8 cellular contexts compared by ENCODE assay signal in the genomic region with DNA sequence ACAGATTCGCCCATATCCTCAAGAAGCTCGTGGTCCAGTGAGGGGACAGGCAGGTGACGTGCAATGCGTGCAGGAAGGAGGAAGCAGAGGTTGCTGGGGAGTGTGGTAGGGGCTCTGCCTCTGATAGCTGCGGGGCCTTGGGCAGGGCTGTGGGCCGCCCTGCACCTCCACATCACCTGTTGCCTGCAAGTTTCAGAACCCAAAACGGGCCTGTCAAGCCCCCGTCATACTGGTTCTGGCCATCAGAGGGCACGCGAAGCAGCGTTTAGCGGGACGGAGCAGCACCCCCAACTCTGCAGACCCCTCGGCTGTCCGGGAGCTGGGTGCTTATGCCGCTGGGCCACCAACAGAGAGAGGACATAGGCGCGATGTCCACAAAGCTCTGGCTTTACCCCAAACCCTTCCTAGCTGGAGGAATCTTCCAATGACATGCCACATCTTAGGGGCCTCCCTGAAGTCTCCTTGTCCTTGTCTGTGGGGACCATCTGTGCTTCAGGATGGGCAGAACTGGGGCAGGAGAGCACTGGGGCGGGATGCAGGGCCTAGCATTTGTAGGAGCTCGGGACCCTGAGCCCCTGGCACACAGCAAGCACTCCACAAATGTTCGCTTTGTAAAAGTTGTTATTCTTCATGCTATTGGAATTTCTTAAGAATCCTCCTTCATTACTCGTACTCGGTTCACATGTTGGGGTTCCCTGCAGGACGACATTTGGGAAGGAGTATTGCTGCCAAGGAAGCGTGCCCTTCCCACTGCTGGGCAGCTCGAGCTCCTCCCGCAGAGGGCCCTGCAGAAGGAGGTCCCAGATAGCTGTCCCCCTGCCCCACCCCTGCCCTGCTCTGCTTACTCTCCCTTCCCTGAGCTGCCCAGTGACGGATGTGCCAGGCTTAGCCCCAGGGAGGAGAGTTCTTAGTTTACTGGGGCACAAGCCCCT.
DNase-seq lines count a peak whose midpoint lies in the region; ATAC-seq and TF ChIP-seq lines count a peak whose summit lies in the region.

No MANE protein-coding gene starts in this region.

- H3K4me1 Mint-ChIP-seq in CD4-positive, alpha-beta T cell (ENCODE audit: low read depth) = no peaks in the 10 kb centered on the region
- H3K4me1 Mint-ChIP-seq in chondrocyte (ENCODE audit: low read depth) = no peaks in the 10 kb centered on the region
- H3K4me1 Mint-ChIP-seq in naive thymus-derived CD8-positive, alpha-beta T cell = peaks cover 0 to 5% (median 2%) of the 10 kb centered on the region in 4 donors

- H3K36me3 ChIP-seq in Panc1 (ENCODE audit: control insufficient read depth, insufficient read depth, low read length) = no peaks in the 10 kb centered on the region

- H3K27ac Mint-ChIP-seq in CD4-positive, alpha-beta T cell = no peak overlapping the region
- H3K27ac Mint-ChIP-seq in chondrocyte (ENCODE audit: unreplicated experiment) = no peak overlapping the region
- peak overlapping the region in 1 of 10 donors; percentile 61 for H3K27ac Mint-ChIP-seq in naive thymus-derived CD8-positive, alpha-beta T cell

- BruUV-seq in Panc1 (replicated peaks; lab: Mats Ljungman, UMichigan) = no TSS peak

- no peaks in the 10 kb centered on the region for H3K27me3 ChIP-seq in CD4-positive, alpha-beta T cell (ENCODE audit: control insufficient read depth, insufficient read depth, low read length)
- no peaks in the 10 kb centered on the region for H3K27me3 ChIP-seq in Panc1 (ENCODE audit: control insufficient read depth, insufficient read depth, low read length)

- DNase-seq in CD4-positive, alpha-beta T cell = peak in 8 of 10 experiments; percentile 4 to 41 (median 16)
- no peak for DNase-seq in Panc1 (ENCODE audit: low read depth, low spot score)
- DNase-seq in chondrocyte (ENCODE audit: low spot score) = no peak
- DNase-seq in naive thymus-derived CD8-positive, alpha-beta T cell = peak in 6 of 10 donors; percentile 5 to 25 (median 20)
- no peak for DNase-seq in NCI-H748 treated with DMSO at 0.1 percent for 48 hours (lab: John Stamatoyannopoulos, UW)

- H3K9me3 ChIP-seq in CD4-positive, alpha-beta T cell (ENCODE audit: control insufficient read depth, low read length) = no peaks in the 10 kb centered on the region
- no peaks in the 10 kb centered on the region for H3K9me3 ChIP-seq in Panc1 (ENCODE audit: control insufficient read depth, insufficient read depth, low read depth, low read length)

- H3K9me3 Mint-ChIP-seq in CD4-positive, alpha-beta T cell = no peaks in the 10 kb centered on the region
- H3K9me3 Mint-ChIP-seq in chondrocyte (ENCODE audit: low read depth) = no peaks in the 10 kb centered on the region
- H3K9me3 Mint-ChIP-seq in naive thymus-derived CD8-positive, alpha-beta T cell = no peaks in the 10 kb centered on the region

- CTCF ChIA-PET in CD4-positive, alpha-beta T cell (lab: Charles Lee) = interaction anchor here (0.6 to 0.7 kb wide), 2 partner anchors 45 to 75 kb away, joined by 3 read pairs; no protein-coding TSS in a partner anchor
- CTCF ChIA-PET in Panc1 (lab: Charles Lee) = interaction anchor here (0.5 to 0.8 kb wide), 2 partner anchors 9 to 53 kb away, joined by 5 to 6 read pairs; no protein-coding TSS in a partner anchor

- H3K4me3 ChIP-seq in Panc1 (ENCODE audit: low read depth in 2 of 2, low read length in 2 of 2) = no peak overlapping the region

- intact Hi-C loops in CD4-positive, alpha-beta T cell (cut with DNase I, micrococcal nuclease) = no loop called here
- intact Hi-C loops in Panc1 (cut with micrococcal nuclease; ENCODE audit: unreplicated experiment) = no loop called here

- H3K4me1 ChIP-seq in Panc1 (ENCODE audit: control insufficient read depth, insufficient read depth, low read length) = no peaks in the 10 kb centered on the region

- H3K27me3 Mint-ChIP-seq in CD4-positive, alpha-beta T cell = peaks cover 19% of the 10 kb centered on the region
- peaks cover 34% of the 10 kb centered on the region for H3K27me3 Mint-ChIP-seq in chondrocyte (ENCODE audit: low read depth)
- peaks cover 3 to 25% (median 11%) of the 10 kb centered on the region in 5 donors for H3K27me3 Mint-ChIP-seq in naive thymus-derived CD8-positive, alpha-beta T cell

- no peak overlapping the region for H3K27ac ChIP-seq in CD4-positive, alpha-beta T cell (ENCODE audit: low read depth, low read length)
- no peak overlapping the region for H3K27ac ChIP-seq in Panc1 (ENCODE audit: low read length)

- in situ Hi-C loops in Panc1 (cut with HindIII; ENCODE audit: low pct_unique_long_range_greater_than_20kb, low sequenced_read_pairs) = no loop called here

- no peaks in the 10 kb centered on the region for H3K36me3 Mint-ChIP-seq in CD4-positive, alpha-beta T cell (ENCODE audit: low read depth)
- no peaks in the 10 kb centered on the region for H3K36me3 Mint-ChIP-seq in chondrocyte (ENCODE audit: low read depth)
- H3K36me3 Mint-ChIP-seq in naive thymus-derived CD8-positive, alpha-beta T cell = no peaks in the 10 kb centered on the region

- TF ChIP-seq CTCF in CD4-positive, alpha-beta T cell (IDR thresholded peaks at IDR 0.05) = peak; percentile 40
- TF ChIP-seq CTCF in Panc1 (IDR thresholded peaks at IDR 0.05) = peak; percentile 66
- TF ChIP-seq CTCF in chondrocyte (IDR thresholded peaks at IDR 0.05) = peak; percentile 77

- no peak overlapping the region for H3K4me3 Mint-ChIP-seq in CD4-positive, alpha-beta T cell
- H3K4me3 Mint-ChIP-seq in chondrocyte (ENCODE audit: unreplicated experiment) = no peak overlapping the region
- H3K4me3 Mint-ChIP-seq in naive thymus-derived CD8-positive, alpha-beta T cell = no peak overlapping the region

- POLR2A ChIA-PET in CD4-positive, alpha-beta T cell (lab: Charles Lee) = no interaction called here
- POLR2A ChIA-PET in Panc1 (lab: Charles Lee) = interaction anchor here (0.8 kb wide), 1 partner anchor 357 kb away, joined by 4 read pairs; no protein-coding TSS in a partner anchor
- POLR2A ChIA-PET in naive thymus-derived CD8-positive, alpha-beta T cell (lab: Charles Lee) = interaction anchor here (0.5 to 1.2 kb wide), 2 partner anchors 82 to 93 kb away, joined by 3 to 7 read pairs; partner anchors contain the start of gene ZNF319

- peak; percentile 49 for ATAC-seq in CD4-positive, alpha-beta T cell (ENCODE audit: poor library complexity)
- ATAC-seq in Panc1 (peak; percentile 72), HG02885 (IDR thresholded peaks at IDR 0.05; ENCODE audit: poor library complexity, unreplicated experiment) (no peak), GM18520 (IDR thresholded peaks at IDR 0.05; ENCODE audit: unreplicated experiment) (no peak), HG03439 (IDR thresholded peaks at IDR 0.05; ENCODE audit: unreplicated experiment) (no peak)
- peak; percentile 53 to 65 for ATAC-seq in naive thymus-derived CD8-positive, alpha-beta T cell

Comparison
In these comparisons a context has a peak if more than half of its experiments do, and no peak if none do; other contexts are left out.
1. ATAC-seq: peak in CD4-positive, alpha-beta T cell (single experiment), Panc1 (single experiment) and naive thymus-derived CD8-positive, alpha-beta T cell (2 of 2); none in HG02885 (single experiment), GM18520 (single experiment) and HG03439 (single experiment).
2. DNase-seq: peak in CD4-positive, alpha-beta T cell (8 of 10) and naive thymus-derived CD8-positive, alpha-beta T cell (6 of 10); none in Panc1 (single experiment), chondrocyte (single experiment) and NCI-H748 treated with DMSO at 0.1 percent for 48 hours (single experiment).
3. Peak in every context shown above with its lines, with median percentiles within 50 percentile points of each other: CTCF ChIP-seq.